Comparison of ENCODE assay signal across 1 cellular context in the genomic region with DNA sequence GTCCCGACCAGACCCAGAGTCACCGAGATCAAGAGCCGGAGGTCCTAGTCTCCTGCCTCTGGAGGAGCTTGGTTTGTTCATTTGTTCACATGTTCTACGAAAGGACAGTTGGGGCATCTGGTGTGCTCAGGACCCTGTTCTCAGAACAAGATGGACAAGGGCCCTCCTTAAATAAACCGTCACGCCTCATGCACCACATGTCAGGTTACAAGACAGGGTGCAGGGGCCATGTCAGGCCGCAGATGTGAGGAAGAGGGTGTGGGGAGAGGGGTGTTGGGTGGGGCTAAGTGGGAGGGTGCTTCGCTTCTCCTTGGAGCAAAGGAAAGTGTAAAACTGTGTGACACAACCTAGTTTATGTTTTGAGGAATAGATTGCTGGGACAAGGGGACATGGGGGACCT.
TF ChIP-seq lines count a peak whose summit lies in the region.

No MANE protein-coding gene starts in this region.

TF ChIP-seq in K562, 482 proteins besides CTCF, POLR2A, EP300 and RAD21:
- TF ChIP-seq, protein P1, sequence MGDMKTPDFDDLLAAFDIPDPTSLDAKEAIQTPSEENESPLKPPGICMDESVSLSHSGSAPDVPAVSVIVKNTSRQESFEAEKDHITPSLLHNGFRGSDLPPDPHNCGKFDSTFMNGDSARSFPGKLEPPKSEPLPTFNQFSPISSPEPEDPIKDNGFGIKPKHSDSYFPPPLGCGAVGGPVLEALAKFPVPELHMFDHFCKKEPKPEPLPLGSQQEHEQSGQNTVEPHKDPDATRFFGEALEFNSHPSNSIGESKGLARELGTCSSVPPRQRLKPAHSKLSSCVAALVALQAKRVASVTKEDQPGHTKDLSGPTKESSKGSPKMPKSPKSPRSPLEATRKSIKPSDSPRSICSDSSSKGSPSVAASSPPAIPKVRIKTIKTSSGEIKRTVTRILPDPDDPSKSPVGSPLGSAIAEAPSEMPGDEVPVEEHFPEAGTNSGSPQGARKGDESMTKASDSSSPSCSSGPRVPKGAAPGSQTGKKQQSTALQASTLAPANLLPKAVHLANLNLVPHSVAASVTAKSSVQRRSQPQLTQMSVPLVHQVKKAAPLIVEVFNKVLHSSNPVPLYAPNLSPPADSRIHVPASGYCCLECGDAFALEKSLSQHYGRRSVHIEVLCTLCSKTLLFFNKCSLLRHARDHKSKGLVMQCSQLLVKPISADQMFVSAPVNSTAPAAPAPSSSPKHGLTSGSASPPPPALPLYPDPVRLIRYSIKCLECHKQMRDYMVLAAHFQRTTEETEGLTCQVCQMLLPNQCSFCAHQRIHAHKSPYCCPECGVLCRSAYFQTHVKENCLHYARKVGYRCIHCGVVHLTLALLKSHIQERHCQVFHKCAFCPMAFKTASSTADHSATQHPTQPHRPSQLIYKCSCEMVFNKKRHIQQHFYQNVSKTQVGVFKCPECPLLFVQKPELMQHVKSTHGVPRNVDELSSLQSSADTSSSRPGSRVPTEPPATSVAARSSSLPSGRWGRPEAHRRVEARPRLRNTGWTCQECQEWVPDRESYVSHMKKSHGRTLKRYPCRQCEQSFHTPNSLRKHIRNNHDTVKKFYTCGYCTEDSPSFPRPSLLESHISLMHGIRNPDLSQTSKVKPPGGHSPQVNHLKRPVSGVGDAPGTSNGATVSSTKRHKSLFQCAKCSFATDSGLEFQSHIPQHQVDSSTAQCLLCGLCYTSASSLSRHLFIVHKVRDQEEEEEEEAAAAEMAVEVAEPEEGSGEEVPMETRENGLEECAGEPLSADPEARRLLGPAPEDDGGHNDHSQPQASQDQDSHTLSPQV (IDR thresholded peaks at IDR 0.05), result 0 out of 2 replicates have a peak, but pooled peaks have one; percentile 32
